Comparison of ENCODE assay signal across 8 cellular contexts in the genomic region with DNA sequence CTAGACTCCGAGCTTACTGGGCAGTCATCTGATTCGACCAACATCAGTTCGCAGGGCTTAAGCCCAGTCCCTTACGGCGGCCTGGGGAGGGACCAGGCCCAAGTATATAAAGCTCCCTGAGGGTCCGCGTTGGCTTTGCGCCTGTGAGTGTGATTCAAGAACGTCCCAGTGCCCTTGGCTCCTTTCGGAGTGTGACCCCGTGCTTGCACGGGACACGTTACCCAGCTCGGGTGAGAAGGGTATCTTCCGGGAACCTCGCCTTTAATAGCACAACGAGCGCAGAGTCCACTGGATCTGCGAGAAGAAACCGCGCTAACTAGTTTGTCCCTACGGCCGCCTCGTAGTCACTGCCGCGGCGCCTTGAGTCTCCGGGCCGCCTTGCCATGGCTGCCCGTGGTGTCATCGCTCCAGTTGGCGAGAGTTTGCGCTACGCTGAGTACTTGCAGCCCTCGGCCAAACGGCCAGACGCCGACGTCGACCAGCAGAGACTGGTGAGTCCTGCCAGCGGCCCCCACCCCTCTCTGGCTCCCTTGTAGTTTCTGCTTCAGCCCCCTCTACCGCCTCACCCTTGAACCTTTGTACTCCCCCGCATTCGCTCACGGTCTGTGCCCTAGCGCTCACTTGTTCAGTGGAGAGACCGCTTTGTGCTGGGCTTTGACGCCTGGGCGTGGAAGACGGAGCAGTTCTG. TPM values are rescaled to one million over a fixed set of nuclear protein-coding genes. Genes with fewer than 3 reads are reported as not detected.
A peak's percentile ranks its signal among the peaks of the same experiment; 100 is the strongest.
DNase-seq lines count a peak whose midpoint lies in the region; ATAC-seq and TF ChIP-seq lines count a peak whose summit lies in the region.

A gene (plus strand): TSS at position 343 of the 688 bp plus-strand sequence. CDS start 41 bp downstream, at position 384.

- H3K27ac ChIP-seq in suprapubic skin = peak within 1 kb of the TSS; percentile 82

- H3K27me3 ChIP-seq in suprapubic skin = no peaks in the 10 kb centered on the region

- ATAC-seq in GM19043 (IDR thresholded peaks at IDR 0.05; ENCODE audit: low read depth, unreplicated experiment) = peak; percentile 78
- ATAC-seq in HG03354 (IDR thresholded peaks at IDR 0.05; ENCODE audit: poor library complexity, severe bottlenecking, unreplicated experiment) = peak; percentile 87
- peak; percentile 77 for ATAC-seq in omental fat pad (ENCODE audit: low FRiP score)

- WGBS in suprapubic skin = under 1% methylated on average over 19 of the region's 50 CpGs

- no peaks in the 10 kb centered on the region for H3K9me3 Mint-ChIP-seq in activated naive CD4-positive, alpha-beta T cell treated with anti-CD3 and anti-CD28 coated beads, Interleukin-2, amount 10 ng/mL, durations not matched to agents 7 days and 5 days

- peaks cover 29% of the 10 kb centered on the region for H3K4me1 Mint-ChIP-seq in activated naive CD4-positive, alpha-beta T cell treated with anti-CD3 and anti-CD28 coated beads, Interleukin-2, amount 10 ng/mL, durations not matched to agents 7 days and 5 days

- no peak for TF ChIP-seq EP300 in suprapubic skin (IDR thresholded peaks at IDR 0.05)

- peak within 1 kb of the TSS; percentile 77 for H3K4me3 ChIP-seq in AG04449 (ENCODE audit: low read depth, low read length)
- peak within 1 kb of the TSS; percentile 66 for H3K4me3 ChIP-seq in suprapubic skin

- peaks cover 11% of the 10 kb centered on the region for H3K36me3 Mint-ChIP-seq in activated naive CD4-positive, alpha-beta T cell treated with anti-CD3 and anti-CD28 coated beads, Interleukin-2, amount 10 ng/mL, durations not matched to agents 7 days and 5 days

- TF ChIP-seq POLR2A in Raji (IDR thresholded peaks at IDR 0.05; ENCODE audit: insufficient read depth, low read depth, low read length) = peak; percentile 79; the same call in 1 of the 2 replicates
- no peak for TF ChIP-seq POLR2A in suprapubic skin (IDR thresholded peaks at IDR 0.05)

- TF ChIP-seq CTCF in AG04449 (IDR thresholded peaks at IDR 0.05; ENCODE audit: insufficient read depth, low read length, missing control alignments) (no peak), omental fat pad (IDR thresholded peaks at IDR 0.05) (no peak), suprapubic skin (IDR thresholded peaks at IDR 0.05) (no peak)

- H3K4me3 Mint-ChIP-seq in activated naive CD4-positive, alpha-beta T cell treated with anti-CD3 and anti-CD28 coated beads, Interleukin-2, amount 10 ng/mL, durations not matched to agents 7 days and 5 days = peak within 1 kb of the TSS; percentile 86

- DNase-seq in AG04449 (ENCODE audit: low read depth, low spot score) (no peak), glomerular endothelial cell (ENCODE audit: extremely low read depth, low read depth, low spot score) (peak; percentile 36), omental fat pad (ENCODE audit: low spot score) (peak; percentile 58), suprapubic skin (ENCODE audit: low spot score in 2 of 2) (peak; percentile 88 to 89)
- DNase-seq in activated naive CD4-positive, alpha-beta T cell treated with anti-CD3 and anti-CD28 coated beads, Interleukin-2, amount 10 ng/mL, durations not matched to agents 7 days and 5 days = peak; percentile 91

- H3K27ac Mint-ChIP-seq in activated naive CD4-positive, alpha-beta T cell treated with anti-CD3 and anti-CD28 coated beads, Interleukin-2, amount 10 ng/mL, durations not matched to agents 7 days and 5 days = peak within 1 kb of the TSS; percentile 92

- peaks cover 6% of the 10 kb centered on the region for H3K27me3 Mint-ChIP-seq in activated naive CD4-positive, alpha-beta T cell treated with anti-CD3 and anti-CD28 coated beads, Interleukin-2, amount 10 ng/mL, durations not matched to agents 7 days and 5 days

- H3K4me1 ChIP-seq in suprapubic skin = peaks cover 32% of the 10 kb centered on the region

- CTCF ChIA-PET in AG04449 (lab: Yijun Ruan, JAX) = interaction anchor here (0.8 to 2.8 kb wide), 5 partner anchors 9 to 54 kb away, joined by 3 to 10 read pairs (median 3); no protein-coding TSS in a partner anchor
- CTCF ChIA-PET in activated naive CD4-positive, alpha-beta T cell treated with anti-CD3 and anti-CD28 coated beads, Interleukin-2, amount 10 ng/mL, durations not matched to agents 7 days and 5 days (lab: Charles Lee) = interaction anchor here (0.7 to 2.5 kb wide), 9 partner anchors 9 to 53 kb away, joined by 3 to 7 read pairs (median 4); a partner anchor contains a TSS

- H3K36me3 ChIP-seq in suprapubic skin = no peaks in the 10 kb centered on the region

- no peaks in the 10 kb centered on the region for H3K9me3 ChIP-seq in suprapubic skin

- POLR2A ChIA-PET in AG04449 (lab: Yijun Ruan, JAX) = interaction anchor here (0.6 to 1.0 kb wide), 2 partner anchors 23 to 27 kb away, joined by 4 read pairs; no protein-coding TSS in a partner anchor

RNA-seq across cellular contexts. Expression of the gene that starts here (rescaled TPM):
- 5.3 and 17.8 TPM in 2 replicates for total RNA-seq in glomerular endothelial cell
- total RNA-seq in omental fat pad = 10 to 100 TPM in 3 of 4 donors, 1 to 10 TPM in 1; 5.5 to 12.1 (median 10.9) TPM
- total RNA-seq in suprapubic skin = 10 to 100 TPM in 1 of 4 donors, 1 to 10 TPM in 3; 5.6 to 10.9 (median 8.0) TPM
